In genomic region chr17:65556014-65556909, GRCh38 we compare ENCODE assay signal across 8 cellular contexts. TPM values are rescaled to one million over a fixed set of nuclear protein-coding genes. Genes with fewer than 3 reads are reported as not detected.
DNase-seq lines count a peak whose midpoint lies in the region; ATAC-seq and TF ChIP-seq lines count a peak whose summit lies in the region.

No MANE protein-coding gene starts in this region.

- peak; percentile 33 for ATAC-seq in GM18907 (IDR thresholded peaks at IDR 0.05; ENCODE audit: unreplicated experiment)
- peak; percentile 30 for ATAC-seq in lung (ENCODE audit: insufficient read depth, low FRiP score)
- no peak for ATAC-seq in GM21825 (IDR thresholded peaks at IDR 0.05; ENCODE audit: unreplicated experiment)

- peaks cover 22% of the 10 kb centered on the region for H3K4me1 Mint-ChIP-seq in activated CD4-positive, alpha-beta T cell treated with anti-CD3 and anti-CD28 coated beads, Interleukin-2, amount 10 ng/mL, durations not matched to agents 24 days and 14 days

- H3K27me3 ChIP-seq in lung (ENCODE audit: control insufficient read depth, insufficient read depth) = no peaks in the 10 kb centered on the region

- H3K4me3 ChIP-seq in lung = peak overlapping the region; percentile 21

- intact Hi-C loops in activated CD4-positive, alpha-beta T cell treated with anti-CD3 and anti-CD28 coated beads, Interleukin-2, amount 10 ng/mL, durations not matched to agents 24 days and 14 days (cut with micrococcal nuclease) = loop anchor here (1.0 to 10.0 kb wide), 6 partner anchors 99 to 611 kb away; no protein-coding TSS in a partner anchor

- no peak overlapping the region for H3K27ac ChIP-seq in lung (ENCODE audit: low read depth in 1 of 2, low read length in 1 of 2)

- H3K9me3 ChIP-seq in lung (ENCODE audit: control insufficient read depth in 2 of 2, insufficient read depth in 1 of 2, low read length in 1 of 2) = no peaks in the 10 kb centered on the region

- H3K36me3 Mint-ChIP-seq in activated CD4-positive, alpha-beta T cell treated with anti-CD3 and anti-CD28 coated beads, Interleukin-2, amount 10 ng/mL, durations not matched to agents 24 days and 14 days (ENCODE audit: low read depth) = peaks cover 15% of the 10 kb centered on the region

- H3K36me3 ChIP-seq in lung (ENCODE audit: control insufficient read depth in 2 of 2, insufficient read depth in 2 of 2, low read length in 2 of 2) = no peaks in the 10 kb centered on the region

- H3K27ac Mint-ChIP-seq in activated CD4-positive, alpha-beta T cell treated with anti-CD3 and anti-CD28 coated beads, Interleukin-2, amount 10 ng/mL, durations not matched to agents 24 days and 14 days = no peak overlapping the region

- H3K4me1 ChIP-seq in lung (ENCODE audit: control insufficient read depth in 2 of 2, insufficient read depth in 2 of 2, low read length in 2 of 2) = peaks cover 0 to 20% of the 10 kb centered on the region in 2 donors

- 34 to 40% methylated on average over 17 of the region's 17 CpGs for WGBS in lung, 2 donors

- DNase-seq in AG20443 (ENCODE audit: low spot score) = peak; percentile 51
- peak; percentile 19 to 54 for DNase-seq in NCI-H187 (lab: John Stamatoyannopoulos, UW)
- DNase-seq in activated CD4-positive, alpha-beta T cell treated with anti-CD3 and anti-CD28 coated beads, Interleukin-2, amount 10 ng/mL, durations not matched to agents 24 days and 14 days = peak; percentile 96
- peak; percentile 81 for DNase-seq in dermis blood vessel endothelial cell
- peak; percentile 90 for DNase-seq in lung (ENCODE audit: low spot score)
- peak; percentile 80 to 94 (median 92) for DNase-seq in stimulated activated CD4-positive, alpha-beta T cell treated with anti-CD3 and anti-CD28 coated beads, TNF-alpha, amount 100 ng/mL, for 48 hours (ENCODE audit: low read depth in 3 of 3)

- H3K27me3 Mint-ChIP-seq in activated CD4-positive, alpha-beta T cell treated with anti-CD3 and anti-CD28 coated beads, Interleukin-2, amount 10 ng/mL, durations not matched to agents 24 days and 14 days = peaks cover 18% of the 10 kb centered on the region

- peaks cover 4% of the 10 kb centered on the region for H3K9me3 Mint-ChIP-seq in activated CD4-positive, alpha-beta T cell treated with anti-CD3 and anti-CD28 coated beads, Interleukin-2, amount 10 ng/mL, durations not matched to agents 24 days and 14 days

- TF ChIP-seq CTCF in lung (IDR thresholded peaks at IDR 0.05; ENCODE audit: control extremely low read depth, extremely low read depth) = peak; percentile 65

- peak overlapping the region; percentile 20 for H3K4me3 Mint-ChIP-seq in activated CD4-positive, alpha-beta T cell treated with anti-CD3 and anti-CD28 coated beads, Interleukin-2, amount 10 ng/mL, durations not matched to agents 24 days and 14 days

RNA-seq across cellular contexts. Expression of gene AXIN2, which starts 5.2 kb away (rescaled TPM):
- 4.8 and 5.2 TPM in 2 replicates for total RNA-seq in activated CD4-positive, alpha-beta T cell treated with anti-CD3 and anti-CD28 coated beads, Interleukin-2, amount 10 ng/mL, durations not matched to agents 24 days and 14 days
- total RNA-seq in dermis blood vessel endothelial cell (3.1 and 3.6 TPM in 2 replicates), lung (100 to 1,000 TPM in 1 of 2 donors, 10 to 100 TPM in 1; 60.3 to 127 TPM)
- polyA plus RNA-seq in lung = 10 to 100 TPM; 13.0 to 13.2 TPM

Comparison
In these comparisons a context has a peak if more than half of its experiments do, and no peak if none do; other contexts are left out.
1. DNase-seq: peak in every context shown above with its lines; median percentile 96 in activated CD4-positive, alpha-beta T cell treated with anti-CD3 and anti-CD28 coated beads, Interleukin-2, amount 10 ng/mL, durations not matched to agents 24 days and 14 days; 92 in stimulated activated CD4-positive, alpha-beta T cell treated with anti-CD3 and anti-CD28 coated beads, TNF-alpha, amount 100 ng/mL, for 48 hours; 90 in lung; 81 in dermis blood vessel endothelial cell; 51 in AG20443; 36 in NCI-H187.